Comparison of ENCODE assay signal across 2 cellular contexts in genomic region chr11:10926801-10927200, GRCh38.
TF ChIP-seq lines count a peak whose summit lies in the region.

No MANE protein-coding gene starts in this region.

TF ChIP-seq in A549, 52 proteins besides CTCF, POLR2A, EP300 and RAD21:
- TF ChIP-seq HMGXB4 (CRISPR knock-in tag; IDR thresholded peaks at IDR 0.05; ENCODE audit: borderline replicate concordance) (no peak), POLR2AphosphoS2 (conservative IDR thresholded peaks at IDR 0.05; ENCODE audit: low read length) (no peak), CHD2 (IDR thresholded peaks at IDR 0.05; ENCODE audit: low read length, partially characterized antibody) (no peak), ZNF302 (CRISPR knock-in tag; IDR thresholded peaks at IDR 0.05) (no peak), FOSL2 (IDR thresholded peaks at IDR 0.05) (no peak), FOSL2 (CRISPR knock-in tag; IDR thresholded peaks at IDR 0.05) (peak; percentile 59), ATOH8 (CRISPR knock-in tag; IDR thresholded peaks at IDR 0.05; ENCODE audit: low read depth) (no peak), E2F6 (IDR thresholded peaks at IDR 0.05; ENCODE audit: borderline replicate concordance, low read depth) (no peak), SMC3 (IDR thresholded peaks at IDR 0.05) (no peak), NPAS2 (CRISPR knock-in tag; IDR thresholded peaks at IDR 0.05; ENCODE audit: borderline replicate concordance) (no peak), BCL3 (IDR thresholded peaks at IDR 0.05) (no peak), PHF8 (IDR thresholded peaks at IDR 0.05; ENCODE audit: borderline replicate concordance, low read depth) (no peak), CHD4 (IDR thresholded peaks at IDR 0.05; ENCODE audit: borderline replicate concordance) (no peak), HDAC2 (IDR thresholded peaks at IDR 0.05) (no peak), MAX (IDR thresholded peaks at IDR 0.05) (0 out of 2 replicates have a peak, but pooled peaks have one; percentile 19), TP53 (CRISPR knock-in tag; IDR thresholded peaks at IDR 0.05) (no peak), ZSCAN20 (CRISPR knock-in tag; IDR thresholded peaks at IDR 0.05) (no peak), GATA3 (IDR thresholded peaks at IDR 0.05; ENCODE audit: borderline replicate concordance) (peak; percentile 68; the same call in 1 of the 2 replicates), EHMT2 (IDR thresholded peaks at IDR 0.05; ENCODE audit: low read depth) (no peak), NR3C1 (IDR thresholded peaks at IDR 0.05) (no peak), MAZ (IDR thresholded peaks at IDR 0.05; ENCODE audit: borderline replicate concordance, low read depth, low read length) (no peak), HES2 (IDR thresholded peaks at IDR 0.05) (no peak), TFCP2L1 (CRISPR knock-in tag; IDR thresholded peaks at IDR 0.05) (no peak), FOXS1 (CRISPR knock-in tag; IDR thresholded peaks at IDR 0.05) (no peak), RARB (CRISPR knock-in tag; IDR thresholded peaks at IDR 0.05) (no peak), KDM1A (IDR thresholded peaks at IDR 0.05; ENCODE audit: low read depth) (no peak), RCOR1 (IDR thresholded peaks at IDR 0.05; ENCODE audit: low read depth, low read length) (no peak), MYC (IDR thresholded peaks at IDR 0.05; ENCODE audit: borderline replicate concordance, low read length) (no peak)

TF ChIP-seq in K562, 482 proteins besides CTCF, POLR2A, EP300 and RAD21:
- TF ChIP-seq MTA2 (IDR thresholded peaks at IDR 0.05; ENCODE audit: low read depth) (no peak), KAT2B (IDR thresholded peaks at IDR 0.05; ENCODE audit: low read depth, low read length) (no peak), SNRNP70 (optimal IDR thresholded peaks at IDR 0.05; ENCODE audit: low read depth, low read length) (no peak), ZNF586 (CRISPR knock-in tag; conservative IDR thresholded peaks at IDR 0.05) (no peak), UBTF (IDR thresholded peaks at IDR 0.05; ENCODE audit: borderline replicate concordance in 1 of 2, low read depth in 2 of 2, low read length in 2 of 2) (no peak), ARID3B (CRISPR knock-in tag; IDR thresholded peaks at IDR 0.05; ENCODE audit: borderline replicate concordance) (no peak), ATF7 (IDR thresholded peaks at IDR 0.05) (no peak), CBX8 (IDR thresholded peaks at IDR 0.05; ENCODE audit: borderline replicate concordance, extremely low read depth, low read depth, low read length, poor library complexity, severe bottlenecking) (no peak), ZNF124 (CRISPR knock-in tag; IDR thresholded peaks at IDR 0.05) (no peak), NEUROD1 (IDR thresholded peaks at IDR 0.05; ENCODE audit: borderline replicate concordance, low read depth, low read length, partially characterized antibody) (no peak), ZNF717 (CRISPR knock-in tag; IDR thresholded peaks at IDR 0.05) (no peak), HNRNPL (IDR thresholded peaks at IDR 0.05; ENCODE audit: low read depth, low read length) (no peak), ARID4B (CRISPR knock-in tag; IDR thresholded peaks at IDR 0.05) (no peak), MITF (IDR thresholded peaks at IDR 0.05) (no peak), TEAD4 (IDR thresholded peaks at IDR 0.05; ENCODE audit: low read length) (no peak), TEAD4 (CRISPR knock-in tag; IDR thresholded peaks at IDR 0.05; ENCODE audit: borderline replicate concordance) (no peak), HDAC8 (tag; IDR thresholded peaks at IDR 0.05) (no peak), CREBBP (IDR thresholded peaks at IDR 0.05; ENCODE audit: low read depth, low read length) (no peak), TFAP4 (CRISPR knock-in tag; IDR thresholded peaks at IDR 0.05; ENCODE audit: borderline replicate concordance) (no peak), MAFK (IDR thresholded peaks at IDR 0.05; ENCODE audit: low read length) (no peak), ZNF785 (CRISPR knock-in tag; IDR thresholded peaks at IDR 0.05) (no peak)
